Comparison of ENCODE assay signal across 26 cellular contexts in genomic region chr9:137449081-137449844, GRCh38. TPM values are rescaled to one million over a fixed set of nuclear protein-coding genes. Genes with fewer than 3 reads are reported as not detected.
DNase-seq lines count a peak whose midpoint lies in the region; ATAC-seq, FAIRE-seq and TF ChIP-seq lines count a peak whose summit lies in the region.
"Had no signal": no experiment of that assay in that cellular context is flagged by ENCODE, and none has a peak within 500 bp of the region (broad histone marks: within the 10 kb centered on the region; RNA-seq: fewer than 3 reads in every experiment).

No MANE protein-coding gene starts in this region.

- H3K4me2 ChIP-seq in mammary epithelial cell (ENCODE audit: insufficient read depth, low read depth, low read length) (no peak overlapping the region), HCT116 (ENCODE audit: low read length) (no peak overlapping the region), endothelial cell of umbilical vein (ENCODE audit: insufficient read depth, low read length) (no peak overlapping the region)
- H3K4me2 ChIP-seq: GM23338, PC-9 had no signal

- dilution Hi-C loops in mammary epithelial cell (cut with HindIII; ENCODE audit: low sequenced_read_pairs) = no loop called here
- dilution Hi-C loops in endothelial cell of umbilical vein (cut with MboI; ENCODE audit: extremely low pct_ligation_motif_present, low sequenced_read_pairs) = no loop called here

- H3K36me3 ChIP-seq in mammary epithelial cell (ENCODE audit: insufficient read depth, low read length) = peaks cover 5% of the 10 kb centered on the region
- H3K36me3 ChIP-seq in HCT116 (ENCODE audit: control insufficient read depth in 1 of 2, insufficient read depth in 2 of 2, low read length in 2 of 2) = peaks cover 8 to 29% of the 10 kb centered on the region in 2 experiments; a peak in 3 of 4 replicates
- H3K36me3 ChIP-seq in endothelial cell of umbilical vein (ENCODE audit: control insufficient read depth in 2 of 2, extremely low read depth in 1 of 2, insufficient read depth in 2 of 2, low read length in 2 of 2) = peaks cover 7 to 14% of the 10 kb centered on the region in 2 experiments
- H3K36me3 ChIP-seq: neutrophil had no signal

- 92% methylated on average over 22 of the region's 36 CpGs for WGBS in mammary epithelial cell (ENCODE audit: low coverage, missing lambda C conversion rate)
- WGBS in lower leg skin, 2 donors = 82% methylated on average over 25 to 33 of the region's 36 CpGs

- POLR2A ChIA-PET in MCF 10A (lab: Yijun Ruan, JAX) = no interaction called here
- POLR2A ChIA-PET in HCT116 (lab: Charles Lee) = no interaction called here
- POLR2A ChIA-PET in endothelial cell of umbilical vein (lab: Charles Lee) = no interaction called here
- POLR2A ChIA-PET in WTC11 (lab: Charles Lee) = no interaction called here

- DNase-seq in mammary epithelial cell = no peak
- no peak for DNase-seq in MCF 10A (ENCODE audit: unreplicated experiment)
- no peak for DNase-seq in HCT116 (ENCODE audit: low read depth, low spot score)
- no peak for DNase-seq in endothelial cell of umbilical vein (ENCODE audit: low read depth, low spot score)
- DNase-seq in posterior vena cava (ENCODE audit: low spot score) = peak; percentile 71
- no peak for DNase-seq in lower leg skin (ENCODE audit: low spot score in 2 of 2)
- no peak for DNase-seq in 8988T
- DNase-seq in WTC11 (ENCODE audit: low spot score) = no peak
- DNase-seq: DMS53, KG1, NCI-H2029 treated with DMSO at 0.1 percent for 48 hours, NCI-H345, PC-9, SJCRH30, WERI-Rb-1 had no signal

- TF ChIP-seq POLR2A in HCT116 (IDR thresholded peaks at IDR 0.05; ENCODE audit: borderline replicate concordance, extremely low read depth, insufficient read depth, insufficient read length) (no peak), endothelial cell of umbilical vein (IDR thresholded peaks at IDR 0.05; ENCODE audit: low read depth, low read length) (no peak), lower leg skin (IDR thresholded peaks at IDR 0.05) (no peak)

- H3K79me2 ChIP-seq in mammary epithelial cell (ENCODE audit: insufficient read depth, low read length) = no peaks in the 10 kb centered on the region
- peaks cover 12% of the 10 kb centered on the region; the same call in 1 of the 2 replicates for H3K79me2 ChIP-seq in HCT116 (ENCODE audit: insufficient read depth, low read length)
- no peaks in the 10 kb centered on the region for H3K79me2 ChIP-seq in endothelial cell of umbilical vein (ENCODE audit: control insufficient read depth, insufficient read depth, low read length)

- intact Hi-C loops in mammary epithelial cell (cut with micrococcal nuclease) = no loop called here
- intact Hi-C loops in MCF 10A (cut with micrococcal nuclease) = loop anchor here (10.0 kb wide), 1 partner anchor 76 kb away; no protein-coding TSS in a partner anchor
- intact Hi-C loops in HCT116 (cut with micrococcal nuclease) = no loop called here
- intact Hi-C loops in endothelial cell of umbilical vein (cut with micrococcal nuclease) = no loop called here
- intact Hi-C loops in posterior vena cava (cut with DNase I) = loop anchor here in 1 of 2 donors (5.0 kb wide), 1 partner anchor 397 kb away; the partner anchor contains the start of gene ENTPD2
- intact Hi-C loops in lower leg skin (cut with DNase I; ENCODE audit: low total_unique reads) = no loop called here

- no peaks in the 10 kb centered on the region for H3K9me2 ChIP-seq in HCT116 (ENCODE audit: insufficient read depth)

- H3K4me3 ChIP-seq in mammary epithelial cell (replicated peaks in 1 of 3; ENCODE audit: insufficient read depth in 1 of 3, low read depth in 2 of 3, low read length in 3 of 3) (no peak overlapping the region), HCT116 (replicated peaks in 1 of 2; ENCODE audit: low read depth in 1 of 2, low read length in 2 of 2) (no peak overlapping the region), endothelial cell of umbilical vein (replicated peaks in 1 of 3; ENCODE audit: insufficient read depth in 1 of 3, low read depth in 1 of 3, low read length in 3 of 3) (no peak overlapping the region), lower leg skin (ENCODE audit: low read depth, poor library complexity, severe bottlenecking) (no peak overlapping the region)
- H3K4me3 ChIP-seq: coronary artery, GM23338, PC-9, SJCRH30, suprapubic skin, vagina had no signal

- H3K27ac Mint-ChIP-seq in MCF 10A (ENCODE audit: low read depth, unreplicated experiment) (no peak overlapping the region), WTC11 (no peak overlapping the region)
- H3K27ac Mint-ChIP-seq: activated naive CD8-positive, alpha-beta T cell; GM23338; T-helper 1 cell treated with Interleukin-12 subunit alpha and Interleukin-12 subunit beta and Interleukin-4 antibody, amounts not matched to agents 30 μg/mL and 1 μg/mL, for 36 hours had no signal

- ATAC-seq in HCT116 = no peak
- ATAC-seq in WTC11 = no peak
- ATAC-seq: GM23338, left colon had no signal

- TF ChIP-seq CTCF in mammary epithelial cell (conservative IDR thresholded peaks at IDR 0.05 in 1 of 2, IDR thresholded peaks at IDR 0.05 in 1 of 2; ENCODE audit: extremely low read depth in 1 of 2, insufficient read depth in 1 of 2, low read depth in 1 of 2, low read length in 2 of 2) (no peak), MCF 10A (IDR thresholded peaks at IDR 0.05; ENCODE audit: unreplicated experiment) (no peak), HCT116 (IDR thresholded peaks at IDR 0.05 in 2 of 3, conservative IDR thresholded peaks at IDR 0.05 in 1 of 3; ENCODE audit: borderline replicate concordance in 1 of 3, insufficient read depth in 1 of 3, low read depth in 2 of 3, low read length in 2 of 3) (no peak), endothelial cell of umbilical vein (IDR thresholded peaks at IDR 0.05; ENCODE audit: extremely low read depth in 1 of 2, insufficient read depth in 1 of 2, low read depth in 1 of 2, low read length in 2 of 2) (no peak), lower leg skin (IDR thresholded peaks at IDR 0.05) (no peak), WTC11 (IDR thresholded peaks at IDR 0.05) (no peak)

- H3K27me3 Mint-ChIP-seq in MCF 10A (ENCODE audit: insufficient read depth, unreplicated experiment) = no peaks in the 10 kb centered on the region
- H3K27me3 Mint-ChIP-seq in WTC11 (ENCODE audit: low read depth) = no peaks in the 10 kb centered on the region
- H3K27me3 Mint-ChIP-seq: activated naive CD8-positive, alpha-beta T cell had no signal

- H3K27ac ChIP-seq in mammary epithelial cell (ENCODE audit: insufficient read depth, low read depth, low read length) = no peak overlapping the region
- no peak overlapping the region for H3K27ac ChIP-seq in HCT116 (ENCODE audit: low read depth, low read length)
- no peak overlapping the region for H3K27ac ChIP-seq in endothelial cell of umbilical vein (ENCODE audit: insufficient read depth, low read depth, low read length)
- H3K27ac ChIP-seq: coronary artery, neutrophil, PC-9, SJCRH30, suprapubic skin, vagina, WERI-Rb-1 had no signal

- H4K20me1 ChIP-seq in mammary epithelial cell (ENCODE audit: insufficient read depth, low read length) (no peaks in the 10 kb centered on the region), HCT116 (ENCODE audit: insufficient read depth) (peaks cover 4% of the 10 kb centered on the region; the same call in 1 of the 2 replicates), endothelial cell of umbilical vein (replicated peaks; ENCODE audit: control insufficient read depth, extremely low read depth, insufficient read depth, low read length) (no peaks in the 10 kb centered on the region)

- RAD21 ChIA-PET in HCT116 (lab: Charles Lee; ENCODE audit: low non-redundant PET in 1 of 2, low total read pairs in 2 of 2, uncharacterized antibody in 2 of 2, unreplicated experiment in 2 of 2) = interaction anchor here in 1 of 2 experiments (0.6 kb wide), 1 partner anchor 156 kb away, joined by 7 read pairs; no protein-coding TSS in a partner anchor

- no peak overlapping the region for H3K9ac ChIP-seq in mammary epithelial cell (ENCODE audit: insufficient read depth, low read length)
- no peak overlapping the region for H3K9ac ChIP-seq in HCT116 (ENCODE audit: low read length)
- H3K9ac ChIP-seq in endothelial cell of umbilical vein (replicated peaks; ENCODE audit: extremely low read depth, insufficient read depth, low read length) = no peak overlapping the region

- H3K27me3 ChIP-seq in mammary epithelial cell (ENCODE audit: insufficient read depth, low read length) = no peaks in the 10 kb centered on the region
- no peaks in the 10 kb centered on the region for H3K27me3 ChIP-seq in HCT116 (ENCODE audit: insufficient read depth, low read length)
- no peaks in the 10 kb centered on the region for H3K27me3 ChIP-seq in endothelial cell of umbilical vein (ENCODE audit: control insufficient read depth in 2 of 2, insufficient read depth in 2 of 2, low read length in 2 of 2)
- H3K27me3 ChIP-seq: SJCRH30, suprapubic skin, vagina had no signal

- CTCF ChIA-PET in mammary epithelial cell (lab: Charles Lee; ENCODE audit: low non-redundant PET) = no interaction called here
- CTCF ChIA-PET in MCF 10A (lab: Yijun Ruan, JAX) = interaction anchor here (0.6 to 0.7 kb wide), 2 partner anchors 25 to 331 kb away, joined by 4 to 8 read pairs; no protein-coding TSS in a partner anchor
- CTCF ChIA-PET in HCT116 (lab: Charles Lee) = no interaction called here
- CTCF ChIA-PET in endothelial cell of umbilical vein (lab: Charles Lee) = interaction anchor here (1.4 kb wide), 1 partner anchor 26 kb away, joined by 3 read pairs; the partner anchor contains the start of gene EXD3
- CTCF ChIA-PET in WTC11 (lab: Charles Lee) = no interaction called here

- in situ Hi-C loops in mammary epithelial cell (cut with MboI; ENCODE audit: low sequenced_read_pairs in 2 of 2) = loop anchor here in 1 of 2 donors (10.0 kb wide), 1 partner anchor 154 kb away; no protein-coding TSS in a partner anchor

- peaks cover 1% of the 10 kb centered on the region for H3K36me3 Mint-ChIP-seq in MCF 10A (ENCODE audit: insufficient read depth, unreplicated experiment)
- no peaks in the 10 kb centered on the region for H3K36me3 Mint-ChIP-seq in WTC11
- H3K36me3 Mint-ChIP-seq: activated naive CD8-positive, alpha-beta T cell; brain had no signal

- no peaks in the 10 kb centered on the region for H3K9me1 ChIP-seq in endothelial cell of umbilical vein (replicated peaks; ENCODE audit: control insufficient read depth, extremely low read depth, insufficient read depth, low read length)

- no peak for FAIRE-seq in endothelial cell of umbilical vein (lab: Jason Lieb, UNC)
- FAIRE-seq: GM12891 had no signal

- H2AFZ ChIP-seq in mammary epithelial cell (ENCODE audit: low read depth, low read length) (no peak overlapping the region), HCT116 (ENCODE audit: low read depth, low read length, poor library complexity, severe bottlenecking) (no peak overlapping the region), endothelial cell of umbilical vein (ENCODE audit: low read depth, low read length) (no peak overlapping the region)
- H2AFZ ChIP-seq: GM23338, PC-9 had no signal

- H3K4me1 Mint-ChIP-seq in MCF 10A (ENCODE audit: insufficient read depth, unreplicated experiment) (peaks cover 11% of the 10 kb centered on the region), WTC11 (peaks cover 3% of the 10 kb centered on the region)

- H3K4me1 ChIP-seq in mammary epithelial cell (ENCODE audit: insufficient read depth, low read length) (peaks cover 11% of the 10 kb centered on the region), HCT116 (ENCODE audit: control insufficient read depth in 1 of 2, insufficient read depth in 2 of 2, low read length in 2 of 2) (peaks cover 13 to 29% of the 10 kb centered on the region in 2 experiments), endothelial cell of umbilical vein (ENCODE audit: control insufficient read depth, extremely low read depth, insufficient read depth, low read length) (peaks cover 2% of the 10 kb centered on the region)

- H3K9me3 Mint-ChIP-seq in MCF 10A (ENCODE audit: unreplicated experiment) = no peaks in the 10 kb centered on the region
- no peaks in the 10 kb centered on the region for H3K9me3 Mint-ChIP-seq in WTC11
- H3K9me3 Mint-ChIP-seq: brain; GM23338; T-helper 1 cell treated with Interleukin-12 subunit alpha and Interleukin-12 subunit beta and Interleukin-4 antibody, amounts not matched to agents 30 μg/mL and 1 μg/mL, for 36 hours had no signal

- no peak for TF ChIP-seq RAD21 in HCT116 (IDR thresholded peaks at IDR 0.05; ENCODE audit: low read depth)

- no peak overlapping the region for H3K4me3 Mint-ChIP-seq in MCF 10A (ENCODE audit: unreplicated experiment)
- H3K4me3 Mint-ChIP-seq in WTC11 = no peak overlapping the region
- H3K4me3 Mint-ChIP-seq: activated naive CD8-positive, alpha-beta T cell; brain; GM23338; T-helper 1 cell treated with Interleukin-12 subunit alpha and Interleukin-12 subunit beta and Interleukin-4 antibody, amounts not matched to agents 30 μg/mL and 1 μg/mL, for 36 hours had no signal

- BruUV-seq in mammary epithelial cell (replicated peaks; lab: Mats Ljungman, UMichigan) (TSS peak; percentile 36), MCF 10A (replicated peaks; lab: Mats Ljungman, UMichigan) (no TSS peak), HCT116 (replicated peaks; lab: Mats Ljungman, UMichigan) (TSS peak; percentile 54), endothelial cell of umbilical vein (replicated peaks; lab: Mats Ljungman, UMichigan) (TSS peak; percentile 38)

- H3K9me3 ChIP-seq in mammary epithelial cell (replicated peaks; ENCODE audit: insufficient read depth, low read length) = no peaks in the 10 kb centered on the region
- H3K9me3 ChIP-seq in HCT116 (ENCODE audit: control insufficient read depth in 1 of 2, insufficient read depth in 1 of 2, low read depth in 1 of 2, low read length in 2 of 2) = no peaks in the 10 kb centered on the region
- no peaks in the 10 kb centered on the region for H3K9me3 ChIP-seq in endothelial cell of umbilical vein (replicated peaks; ENCODE audit: control insufficient read depth, insufficient read depth, low read length)
- H3K9me3 ChIP-seq: neutrophil, SJCRH30, suprapubic skin, vagina had no signal

RNA-seq across cellular contexts. Expression of gene ENTPD8, which starts 8.1 kb away (rescaled TPM):
- total RNA-seq in mammary epithelial cell = under 1 TPM in 1 of 2 donors, not detected in 1; 0.83 TPM
- 0.02 TPM for polyA plus RNA-seq in mammary epithelial cell
- not detected for polyA minus RNA-seq in mammary epithelial cell
- total RNA-seq in MCF 10A (2022) = not detected in 2 replicates
- 1.7 TPM for total RNA-seq in HCT116 (2021; ENCODE audit: unreplicated experiment)
- 1.5 and 1.8 TPM in 2 replicates for polyA plus RNA-seq in HCT116 (2012)
- 0.42 and 0.51 TPM in 2 replicates for total RNA-seq in endothelial cell of umbilical vein
- 0.44 and 0.45 TPM in 2 replicates for polyA plus RNA-seq in endothelial cell of umbilical vein
- polyA plus RNA-seq in endothelial cell of umbilical vein (2011; cell fraction: cytosol; rRNA removed) = 0.14 and 0.21 TPM in 2 replicates
- 2.5 and 3.6 TPM in 2 replicates for polyA plus RNA-seq in endothelial cell of umbilical vein (2011; cell fraction: nucleus; rRNA removed)
- polyA plus RNA-seq in endothelial cell of umbilical vein (2012) = 0.12 and 0.14 TPM in 2 replicates
- polyA minus RNA-seq in endothelial cell of umbilical vein = not detected in 2 replicates
- not detected for polyA minus RNA-seq in endothelial cell of umbilical vein (2011; cell fraction: cytosol; rRNA and poly(A)+ RNA removed)
- polyA minus RNA-seq in endothelial cell of umbilical vein (2011; cell fraction: nucleus; rRNA and poly(A)+ RNA removed) = 0.24 TPM in 1 of 2 replicates, not detected in the other
- not detected for total RNA-seq in posterior vena cava
- total RNA-seq in lower leg skin = not detected
- 2.0 to 2.5 TPM (median 2.3 TPM) in 3 replicates for total RNA-seq in WTC11 (2021)
- total RNA-seq: SJCRH30, suprapubic skin, vagina had no signal
- polyA plus RNA-seq: fibroblast of lung had no signal

RNA-seq across cellular contexts. Expression of gene NSMF, which starts 9.9 kb away (rescaled TPM):
- 10 to 100 TPM; 29.7 to 42.0 TPM for total RNA-seq in mammary epithelial cell
- polyA plus RNA-seq in mammary epithelial cell = 28.2 TPM
- polyA minus RNA-seq in mammary epithelial cell = 35.2 TPM
- 37.8 and 43.1 TPM in 2 replicates for total RNA-seq in MCF 10A (2022)
- 81.9 TPM for total RNA-seq in HCT116 (2021; ENCODE audit: unreplicated experiment)
- 55.6 and 65.9 TPM in 2 replicates for polyA plus RNA-seq in HCT116 (2012)
- 43.3 and 45.4 TPM in 2 replicates for total RNA-seq in endothelial cell of umbilical vein
- polyA plus RNA-seq in endothelial cell of umbilical vein = 53.7 and 66.9 TPM in 2 replicates
- 31.4 and 40.5 TPM in 2 replicates for polyA plus RNA-seq in endothelial cell of umbilical vein (2011; cell fraction: cytosol; rRNA removed)
- polyA plus RNA-seq in endothelial cell of umbilical vein (2011; cell fraction: nucleus; rRNA removed) = 152 and 169 TPM in 2 replicates
- polyA plus RNA-seq in endothelial cell of umbilical vein (2012) = 46.1 and 63.1 TPM in 2 replicates
- 18.8 and 27.5 TPM in 2 replicates for polyA minus RNA-seq in endothelial cell of umbilical vein
- 31.5 TPM for polyA minus RNA-seq in endothelial cell of umbilical vein (2011; cell fraction: cytosol; rRNA and poly(A)+ RNA removed)
- 23.9 and 33.3 TPM in 2 replicates for polyA minus RNA-seq in endothelial cell of umbilical vein (2011; cell fraction: nucleus; rRNA and poly(A)+ RNA removed)
- 10 to 100 TPM; 47.6 to 55.5 TPM for total RNA-seq in posterior vena cava
- total RNA-seq in lower leg skin = 10 to 100 TPM; 18.6 to 41.8 (median 24.3) TPM
- 61.6 to 63.7 TPM (median 61.9 TPM) in 3 replicates for total RNA-seq in WTC11 (2021)

RNA-seq across cellular contexts. Expression of gene NOXA1, which starts 26.1 kb away (rescaled TPM):
- total RNA-seq in mammary epithelial cell (1 to 10 TPM in 1 of 2 donors, under 1 TPM in 1; 0.82 to 2.0 TPM), MCF 10A (2022) (8.2 and 8.9 TPM in 2 replicates), HCT116 (2021; ENCODE audit: unreplicated experiment) (13.2 TPM), endothelial cell of umbilical vein (0.91 and 1.3 TPM in 2 replicates), posterior vena cava (1 to 10 TPM; 2.0 to 2.7 TPM), lower leg skin (1 to 10 TPM; 3.1 to 5.6 (median 4.4) TPM), WTC11 (2021) (2.9 to 5.9 TPM (median 4.8 TPM) in 3 replicates)
- polyA plus RNA-seq in mammary epithelial cell (0.18 TPM), endothelial cell of umbilical vein (0.40 and 0.51 TPM in 2 replicates)
- polyA minus RNA-seq in mammary epithelial cell (not detected), endothelial cell of umbilical vein (0.13 and 0.19 TPM in 2 replicates)
- polyA plus RNA-seq in HCT116 (2012) = 6.2 and 6.5 TPM in 2 replicates
- polyA plus RNA-seq in endothelial cell of umbilical vein (2011; cell fraction: cytosol; rRNA removed) = 0.20 TPM in 1 of 2 replicates, not detected in the other
- polyA plus RNA-seq in endothelial cell of umbilical vein (2011; cell fraction: nucleus; rRNA removed) = 1.6 and 1.7 TPM in 2 replicates
- 0.13 and 0.52 TPM in 2 replicates for polyA plus RNA-seq in endothelial cell of umbilical vein (2012)
- polyA minus RNA-seq in endothelial cell of umbilical vein (2011; cell fraction: cytosol; rRNA and poly(A)+ RNA removed) = 1.8 TPM
- 0.67 TPM in 1 of 2 replicates, not detected in the other for polyA minus RNA-seq in endothelial cell of umbilical vein (2011; cell fraction: nucleus; rRNA and poly(A)+ RNA removed)
- total RNA-seq: SJCRH30 had no signal

RNA-seq across cellular contexts. Expression of gene EXD3, which starts 26.3 kb away (rescaled TPM):
- total RNA-seq in mammary epithelial cell (10 to 100 TPM in 1 of 2 donors, 1 to 10 TPM in 1; 9.1 to 10.8 TPM), MCF 10A (2022) (17.1 and 23.9 TPM in 2 replicates), HCT116 (2021; ENCODE audit: unreplicated experiment) (25.4 TPM), endothelial cell of umbilical vein (26.6 and 30.3 TPM in 2 replicates), posterior vena cava (10 to 100 TPM; 13.9 to 14.6 TPM), lower leg skin (10 to 100 TPM; 13.8 to 25.7 (median 17.7) TPM), WTC11 (2021) (20.4 to 23.1 TPM (median 21.2 TPM) in 3 replicates)
- polyA plus RNA-seq in mammary epithelial cell (3.2 TPM), endothelial cell of umbilical vein (17.7 and 24.7 TPM in 2 replicates)
- polyA minus RNA-seq in mammary epithelial cell (0.31 TPM), endothelial cell of umbilical vein (11.0 and 15.0 TPM in 2 replicates)
- polyA plus RNA-seq in HCT116 (2012) = 19.3 and 20.2 TPM in 2 replicates
- 7.6 and 11.8 TPM in 2 replicates for polyA plus RNA-seq in endothelial cell of umbilical vein (2011; cell fraction: cytosol; rRNA removed)
- polyA plus RNA-seq in endothelial cell of umbilical vein (2011; cell fraction: nucleus; rRNA removed) = 34.8 and 44.7 TPM in 2 replicates
- 12.4 and 21.6 TPM in 2 replicates for polyA plus RNA-seq in endothelial cell of umbilical vein (2012)
- 4.9 TPM for polyA minus RNA-seq in endothelial cell of umbilical vein (2011; cell fraction: cytosol; rRNA and poly(A)+ RNA removed)
- polyA minus RNA-seq in endothelial cell of umbilical vein (2011; cell fraction: nucleus; rRNA and poly(A)+ RNA removed) = 13.0 and 26.5 TPM in 2 replicates

Comparison
In these comparisons a context has a peak if more than half of its experiments do, and no peak if none do; other contexts are left out.
1. CTCF ChIA-PET loops: an anchor here in MCF 10A (0.6 to 0.7 kb wide) and endothelial cell of umbilical vein (1.4 kb wide); none called in mammary epithelial cell, HCT116 and WTC11.